Comparison of ENCODE assay signal across 1 cellular context in the genomic region with DNA sequence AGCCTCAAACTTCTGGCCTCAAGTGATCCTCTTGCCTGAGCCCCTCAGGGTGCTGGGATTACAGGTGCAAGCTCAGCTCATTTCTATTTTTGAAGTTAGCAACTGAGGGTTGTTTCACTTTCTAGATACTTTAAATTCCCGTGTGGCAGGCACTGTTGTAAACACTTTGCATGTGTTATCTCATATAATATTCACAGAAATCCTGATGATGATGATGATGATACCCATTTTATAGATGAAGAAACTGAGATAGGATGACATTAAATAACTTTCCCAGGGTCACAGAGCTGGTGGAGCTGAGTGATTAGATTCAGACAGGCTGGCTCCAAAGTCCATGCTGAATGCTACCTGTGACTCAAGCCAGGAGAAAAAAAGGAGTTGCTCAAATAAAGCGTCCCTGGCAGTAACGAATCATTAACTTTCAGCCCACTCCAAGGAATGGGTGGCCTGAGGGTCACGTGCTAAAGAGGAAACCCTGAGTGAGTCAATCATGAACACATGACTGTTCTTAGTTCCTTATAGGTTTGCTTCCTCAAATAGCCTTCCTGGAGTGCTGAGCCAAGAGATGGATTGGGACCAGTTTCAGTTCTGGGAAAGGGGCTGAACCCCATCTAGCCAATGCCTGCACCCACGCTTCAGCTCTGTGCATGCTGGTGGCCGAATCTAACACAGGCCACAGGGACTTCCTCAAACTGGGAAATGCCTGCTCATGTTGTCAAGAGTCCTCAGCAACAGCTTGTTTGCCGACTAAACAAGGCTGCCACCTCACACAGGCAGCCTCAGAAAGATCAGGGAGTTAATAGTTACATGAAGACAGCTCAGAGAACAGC.
TF ChIP-seq lines count a peak whose summit lies in the region.

No MANE protein-coding gene starts in this region.

TF ChIP-seq in GM23338, 12 proteins besides CTCF, POLR2A, EP300 and RAD21 (continued from another document):
- TF ChIP-seq, protein P1, sequence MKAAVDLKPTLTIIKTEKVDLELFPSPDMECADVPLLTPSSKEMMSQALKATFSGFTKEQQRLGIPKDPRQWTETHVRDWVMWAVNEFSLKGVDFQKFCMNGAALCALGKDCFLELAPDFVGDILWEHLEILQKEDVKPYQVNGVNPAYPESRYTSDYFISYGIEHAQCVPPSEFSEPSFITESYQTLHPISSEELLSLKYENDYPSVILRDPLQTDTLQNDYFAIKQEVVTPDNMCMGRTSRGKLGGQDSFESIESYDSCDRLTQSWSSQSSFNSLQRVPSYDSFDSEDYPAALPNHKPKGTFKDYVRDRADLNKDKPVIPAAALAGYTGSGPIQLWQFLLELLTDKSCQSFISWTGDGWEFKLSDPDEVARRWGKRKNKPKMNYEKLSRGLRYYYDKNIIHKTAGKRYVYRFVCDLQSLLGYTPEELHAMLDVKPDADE (IDR thresholded peaks at IDR 0.05): no peak
- no peak for TF ChIP-seq EZH2phosphoT487 (IDR thresholded peaks at IDR 0.05; ENCODE audit: unreplicated experiment)
- TF ChIP-seq EZH2 (IDR thresholded peaks at IDR 0.05; ENCODE audit: low read depth, unreplicated experiment): no peak
- no peak for TF ChIP-seq POLR2AphosphoS5 (IDR thresholded peaks at IDR 0.05; ENCODE audit: low read depth)
- no peak for TF ChIP-seq ZNF331 (CRISPR knock-in tag; IDR thresholded peaks at IDR 0.05; ENCODE audit: low read depth)
- TF ChIP-seq, protein P2, sequence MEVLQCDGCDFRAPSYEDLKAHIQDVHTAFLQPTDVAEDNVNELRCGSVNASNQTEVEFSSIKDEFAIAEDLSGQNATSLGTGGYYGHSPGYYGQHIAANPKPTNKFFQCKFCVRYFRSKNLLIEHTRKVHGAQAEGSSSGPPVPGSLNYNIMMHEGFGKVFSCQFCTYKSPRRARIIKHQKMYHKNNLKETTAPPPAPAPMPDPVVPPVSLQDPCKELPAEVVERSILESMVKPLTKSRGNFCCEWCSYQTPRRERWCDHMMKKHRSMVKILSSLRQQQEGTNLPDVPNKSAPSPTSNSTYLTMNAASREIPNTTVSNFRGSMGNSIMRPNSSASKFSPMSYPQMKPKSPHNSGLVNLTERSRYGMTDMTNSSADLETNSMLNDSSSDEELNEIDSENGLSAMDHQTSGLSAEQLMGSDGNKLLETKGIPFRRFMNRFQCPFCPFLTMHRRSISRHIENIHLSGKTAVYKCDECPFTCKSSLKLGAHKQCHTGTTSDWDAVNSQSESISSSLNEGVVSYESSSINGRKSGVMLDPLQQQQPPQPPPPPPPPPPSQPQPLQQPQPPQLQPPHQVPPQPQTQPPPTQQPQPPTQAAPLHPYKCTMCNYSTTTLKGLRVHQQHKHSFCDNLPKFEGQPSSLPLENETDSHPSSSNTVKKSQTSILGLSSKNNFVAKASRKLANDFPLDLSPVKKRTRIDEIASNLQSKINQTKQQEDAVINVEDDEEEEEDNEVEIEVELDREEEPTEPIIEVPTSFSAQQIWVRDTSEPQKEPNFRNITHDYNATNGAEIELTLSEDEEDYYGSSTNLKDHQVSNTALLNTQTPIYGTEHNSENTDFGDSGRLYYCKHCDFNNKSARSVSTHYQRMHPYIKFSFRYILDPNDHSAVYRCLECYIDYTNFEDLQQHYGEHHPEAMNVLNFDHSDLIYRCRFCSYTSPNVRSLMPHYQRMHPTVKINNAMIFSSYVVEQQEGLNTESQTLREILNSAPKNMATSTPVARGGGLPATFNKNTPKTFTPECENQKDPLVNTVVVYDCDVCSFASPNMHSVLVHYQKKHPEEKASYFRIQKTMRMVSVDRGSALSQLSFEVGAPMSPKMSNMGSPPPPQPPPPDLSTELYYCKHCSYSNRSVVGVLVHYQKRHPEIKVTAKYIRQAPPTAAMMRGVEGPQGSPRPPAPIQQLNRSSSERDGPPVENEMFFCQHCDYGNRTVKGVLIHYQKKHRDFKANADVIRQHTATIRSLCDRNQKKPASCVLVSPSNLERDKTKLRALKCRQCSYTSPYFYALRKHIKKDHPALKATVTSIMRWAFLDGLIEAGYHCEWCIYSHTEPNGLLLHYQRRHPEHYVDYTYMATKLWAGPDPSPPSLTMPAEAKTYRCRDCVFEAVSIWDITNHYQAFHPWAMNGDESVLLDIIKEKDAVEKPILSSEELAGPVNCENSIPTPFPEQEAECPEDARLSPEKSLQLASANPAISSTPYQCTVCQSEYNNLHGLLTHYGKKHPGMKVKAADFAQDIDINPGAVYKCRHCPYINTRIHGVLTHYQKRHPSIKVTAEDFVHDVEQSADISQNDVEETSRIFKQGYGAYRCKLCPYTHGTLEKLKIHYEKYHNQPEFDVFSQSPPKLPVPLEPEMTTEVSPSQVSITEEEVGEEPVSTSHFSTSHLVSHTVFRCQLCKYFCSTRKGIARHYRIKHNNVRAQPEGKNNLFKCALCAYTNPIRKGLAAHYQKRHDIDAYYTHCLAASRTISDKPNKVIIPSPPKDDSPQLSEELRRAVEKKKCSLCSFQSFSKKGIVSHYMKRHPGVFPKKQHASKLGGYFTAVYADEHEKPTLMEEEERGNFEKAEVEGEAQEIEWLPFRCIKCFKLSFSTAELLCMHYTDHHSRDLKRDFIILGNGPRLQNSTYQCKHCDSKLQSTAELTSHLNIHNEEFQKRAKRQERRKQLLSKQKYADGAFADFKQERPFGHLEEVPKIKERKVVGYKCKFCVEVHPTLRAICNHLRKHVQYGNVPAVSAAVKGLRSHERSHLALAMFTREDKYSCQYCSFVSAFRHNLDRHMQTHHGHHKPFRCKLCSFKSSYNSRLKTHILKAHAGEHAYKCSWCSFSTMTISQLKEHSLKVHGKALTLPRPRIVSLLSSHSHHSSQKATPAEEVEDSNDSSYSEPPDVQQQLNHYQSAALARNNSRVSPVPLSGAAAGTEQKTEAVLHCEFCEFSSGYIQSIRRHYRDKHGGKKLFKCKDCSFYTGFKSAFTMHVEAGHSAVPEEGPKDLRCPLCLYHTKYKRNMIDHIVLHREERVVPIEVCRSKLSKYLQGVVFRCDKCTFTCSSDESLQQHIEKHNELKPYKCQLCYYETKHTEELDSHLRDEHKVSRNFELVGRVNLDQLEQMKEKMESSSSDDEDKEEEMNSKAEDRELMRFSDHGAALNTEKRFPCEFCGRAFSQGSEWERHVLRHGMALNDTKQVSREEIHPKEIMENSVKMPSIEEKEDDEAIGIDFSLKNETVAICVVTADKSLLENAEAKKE (CRISPR knock-in tag; IDR thresholded peaks at IDR 0.05): no peak
- TF ChIP-seq ZNF114 (CRISPR knock-in tag; IDR thresholded peaks at IDR 0.05): no peak
- TF ChIP-seq STAT1 (IDR thresholded peaks at IDR 0.05; ENCODE audit: unreplicated experiment): no peak
- TF ChIP-seq NANOG (IDR thresholded peaks at IDR 0.05; ENCODE audit: borderline replicate concordance): no peak
